ENCODE assay signal across 8 cellular contexts in genomic region chr9:133995012-133995896, GRCh38.
DNase-seq lines count a peak whose midpoint lies in the region; ATAC-seq and TF ChIP-seq lines count a peak whose summit lies in the region.

No MANE protein-coding gene starts in this region.

- DNase-seq in DMS 273 (lab: John Stamatoyannopoulos, UW; ENCODE audit: unreplicated experiment) = peak; percentile 74
- no peak for DNase-seq in DMS 273 treated with DMSO at 0.1 percent for 48 hours (lab: John Stamatoyannopoulos, UW)
- peak; percentile 74 for DNase-seq in RKO (ENCODE audit: low spot score)
- DNase-seq in kidney glomerular epithelial cell (lab: John Stamatoyannopoulos, UW) = peak; percentile 29
- DNase-seq in erythroblast (lab: John Stamatoyannopoulos, UW) = no peak
- no peak for DNase-seq in KG1 (lab: John Stamatoyannopoulos, UW)

- TF ChIP-seq CTCF in GM12874 (IDR thresholded peaks at IDR 0.05; ENCODE audit: insufficient read depth, low read depth, low read length) = peak; percentile 51

- TF ChIP-seq POLR2A in erythroblast (IDR thresholded peaks at IDR 0.05; ENCODE audit: low read length) = no peak

- ATAC-seq in GM21526 (IDR thresholded peaks at IDR 0.05; ENCODE audit: low FRiP score, unreplicated experiment) = no peak

Comparison
In these comparisons a context has a peak if more than half of its experiments do, and no peak if none do; other contexts are left out.
1. DNase-seq: peak in DMS 273 (single experiment), RKO (single experiment) and kidney glomerular epithelial cell (single experiment); none in DMS 273 treated with DMSO at 0.1 percent for 48 hours (single experiment), erythroblast (0 of 2) and KG1 (single experiment).